In genomic region chr18:57373017-57373416, GRCh38 we compare ENCODE assay signal across 3 cellular contexts.
TF ChIP-seq lines count a peak whose summit lies in the region.

No MANE protein-coding gene starts in this region.

TF ChIP-seq in HepG2, 621 proteins besides CTCF, POLR2A, EP300 and RAD21:
- no peak for TF ChIP-seq NFE2L2 (IDR thresholded peaks at IDR 0.05; ENCODE audit: low read length)
- no peak for TF ChIP-seq ZMYM2 (CRISPR knock-in tag; IDR thresholded peaks at IDR 0.05)
- no peak for TF ChIP-seq SP140L (CRISPR knock-in tag; IDR thresholded peaks at IDR 0.05; ENCODE audit: borderline replicate concordance)
- TF ChIP-seq ZNF772 (CRISPR knock-in tag; IDR thresholded peaks at IDR 0.05) = no peak
- no peak for TF ChIP-seq ZNF775 (CRISPR knock-in tag; IDR thresholded peaks at IDR 0.05; ENCODE audit: borderline replicate concordance)
- peak; percentile 78 for TF ChIP-seq MAFF (IDR thresholded peaks at IDR 0.05; ENCODE audit: low read depth, low read length)
- TF ChIP-seq MAFK (conservative IDR thresholded peaks at IDR 0.05 in 1 of 2, IDR thresholded peaks at IDR 0.05 in 1 of 2; ENCODE audit: low read length in 2 of 2) = peak; percentile 77 to 85
- no peak for TF ChIP-seq RBM22 (optimal IDR thresholded peaks at IDR 0.05; ENCODE audit: low read length)
- no peak for TF ChIP-seq KLF11 (CRISPR knock-in tag; IDR thresholded peaks at IDR 0.05)

TF ChIP-seq in K562, 482 proteins besides CTCF, POLR2A, EP300 and RAD21:
- TF ChIP-seq ZNF239 (CRISPR knock-in tag; IDR thresholded peaks at IDR 0.05) (no peak), ZNF316 (IDR thresholded peaks at IDR 0.05) (peak; percentile 61; the same call in 1 of the 2 replicates), MAFF (IDR thresholded peaks at IDR 0.05; ENCODE audit: low read length) (peak; percentile 28; the same call in 1 of the 2 replicates)
TF ChIP-seq in K562: peak in this region for 2.

TF ChIP-seq in GM12891, 5 proteins besides CTCF, POLR2A, EP300 and RAD21:
- TF ChIP-seq POU2F2 (IDR thresholded peaks at IDR 0.05; ENCODE audit: low read depth, low read length) = no peak
- no peak for TF ChIP-seq SPI1 (IDR thresholded peaks at IDR 0.05; ENCODE audit: low read depth, low read length)
- TF ChIP-seq PAX5 (IDR thresholded peaks at IDR 0.05; ENCODE audit: insufficient read depth, low read length, severe bottlenecking) = no peak
- TF ChIP-seq TAF1 (IDR thresholded peaks at IDR 0.05; ENCODE audit: low read depth, low read length) = no peak
- TF ChIP-seq POLR2AphosphoS5 (IDR thresholded peaks at IDR 0.05; ENCODE audit: low read depth, low read length) = no peak
